8 cellular contexts compared by ENCODE assay signal in genomic region chr4:80196259-80197131, GRCh38. TPM values are rescaled to one million over a fixed set of nuclear protein-coding genes. Genes with fewer than 3 reads are reported as not detected.
A peak's percentile ranks its signal among the peaks of the same experiment; 100 is the strongest.
DNase-seq lines count a peak whose midpoint lies in the region; ATAC-seq, FAIRE-seq and TF ChIP-seq lines count a peak whose summit lies in the region.

No MANE protein-coding gene starts in this region.

- H3K27me3 ChIP-seq in CD8-positive, alpha-beta T cell (ENCODE audit: insufficient read depth, low read length) = peaks cover 23% of the 10 kb centered on the region
- H3K27me3 ChIP-seq in IMR-90 (ENCODE audit: control insufficient read depth, insufficient read depth, low read length) (no peaks in the 10 kb centered on the region), neural progenitor cell (peaks cover 100% of the 10 kb centered on the region)

- no peaks in the 10 kb centered on the region for H3K9me3 ChIP-seq in CD8-positive, alpha-beta T cell (ENCODE audit: low read length)
- H3K9me3 ChIP-seq in IMR-90 (ENCODE audit: control insufficient read depth, insufficient read depth, low read length) (no peaks in the 10 kb centered on the region), neural progenitor cell (ENCODE audit: low read depth) (no peaks in the 10 kb centered on the region)

- FAIRE-seq in RCC 7860 (lab: Jason Lieb, UNC) = no peak

- no peak overlapping the region for H3K27ac ChIP-seq in CD8-positive, alpha-beta T cell (ENCODE audit: low read depth, low read length)
- peak overlapping the region; percentile 77 for H3K27ac ChIP-seq in IMR-90 (ENCODE audit: insufficient read depth, low read length)
- H3K27ac ChIP-seq in neural progenitor cell = no peak overlapping the region

- H3K27me3 Mint-ChIP-seq in CD8-positive, alpha-beta T cell (ENCODE audit: low read depth) = peaks cover 39% of the 10 kb centered on the region
- no peaks in the 10 kb centered on the region for H3K27me3 Mint-ChIP-seq in central memory CD8-positive, alpha-beta T cell
- H3K27me3 Mint-ChIP-seq in neural progenitor cell (ENCODE audit: insufficient read depth, low read depth) = peaks cover 91% of the 10 kb centered on the region

- H4K20me1 ChIP-seq in IMR-90 (ENCODE audit: insufficient read depth, low read length) (peaks cover 4% of the 10 kb centered on the region; the same call in 1 of the 2 replicates), neural progenitor cell (ENCODE audit: low read depth) (peaks cover 94% of the 10 kb centered on the region)

- H3K4me2 ChIP-seq in IMR-90 (ENCODE audit: low read depth, low read length) (peak overlapping the region; percentile 37), neural progenitor cell (peak overlapping the region; percentile 77)

- H3K9me1 ChIP-seq in IMR-90 (ENCODE audit: insufficient read depth, low read length) = 0 out of 2 replicates have a peak, but pooled peaks cover 4% of the 10 kb centered on the region

- POLR2A ChIA-PET in CD8-positive, alpha-beta T cell (lab: Charles Lee) = interaction anchor here (1.3 kb wide), 2 partner anchors 71 to 124 kb away, joined by 3 to 5 read pairs; no protein-coding TSS in a partner anchor
- POLR2A ChIA-PET in IMR-90 (lab: Charles Lee; ENCODE audit: unreplicated experiment) = no interaction called here

- no peaks in the 10 kb centered on the region for H3K9me3 Mint-ChIP-seq in CD8-positive, alpha-beta T cell
- H3K9me3 Mint-ChIP-seq in central memory CD8-positive, alpha-beta T cell = no peaks in the 10 kb centered on the region
- H3K9me3 Mint-ChIP-seq in neural progenitor cell = peaks cover 3% of the 10 kb centered on the region

- WGBS in IMR-90 (ENCODE audit: extremely low coverage in 2 of 2, insufficient read length in 1 of 2), 2 experiments = 19% methylated on average over 13 of the region's 36 CpGs; no CpG with 5 or more reads in 1 of the 2 experiments

- peaks cover 29% of the 10 kb centered on the region for H3K4me1 Mint-ChIP-seq in CD8-positive, alpha-beta T cell (ENCODE audit: low read depth)
- H3K4me1 Mint-ChIP-seq in central memory CD8-positive, alpha-beta T cell = peaks cover 56% of the 10 kb centered on the region
- peaks cover 34% of the 10 kb centered on the region for H3K4me1 Mint-ChIP-seq in neural progenitor cell

- peak overlapping the region; percentile 64 for H3K4me3 Mint-ChIP-seq in CD8-positive, alpha-beta T cell
- H3K4me3 Mint-ChIP-seq in central memory CD8-positive, alpha-beta T cell = peak overlapping the region; percentile 56
- peak overlapping the region; percentile 79 for H3K4me3 Mint-ChIP-seq in neural progenitor cell

- peak overlapping the region; percentile 26 for H3K4me3 ChIP-seq in CD8-positive, alpha-beta T cell (ENCODE audit: low read depth, low read length)
- H3K4me3 ChIP-seq in IMR-90 (ENCODE audit: insufficient read depth, low read depth, low read length) = peak overlapping the region; percentile 75
- peak overlapping the region; percentile 43 for H3K4me3 ChIP-seq in neural progenitor cell

- peaks cover 3% of the 10 kb centered on the region for H3K36me3 Mint-ChIP-seq in CD8-positive, alpha-beta T cell
- peaks cover 11% of the 10 kb centered on the region for H3K36me3 Mint-ChIP-seq in central memory CD8-positive, alpha-beta T cell (ENCODE audit: insufficient read depth)
- H3K36me3 Mint-ChIP-seq in neural progenitor cell = no peaks in the 10 kb centered on the region

- H3K9ac ChIP-seq in IMR-90 (ENCODE audit: low read depth, low read length) (peak overlapping the region; percentile 37), neural progenitor cell (no peak overlapping the region)

- no peak for ATAC-seq in CD8-positive, alpha-beta T cell
- no peak for ATAC-seq in IMR-90 (ENCODE audit: low read depth)
- ATAC-seq in central memory CD8-positive, alpha-beta T cell (replicated peaks; ENCODE audit: extremely low read depth, poor library complexity, severe bottlenecking) = no peak
- ATAC-seq in HG03039 (IDR thresholded peaks at IDR 0.05; ENCODE audit: unreplicated experiment) = no peak

- peak overlapping the region; percentile 88 for H2AFZ ChIP-seq in IMR-90 (replicated peaks; ENCODE audit: low read length, poor library complexity)
- peak overlapping the region; percentile 20 for H2AFZ ChIP-seq in neural progenitor cell (replicated peaks)

- dilution Hi-C loops in IMR-90 (cut with HindIII; ENCODE audit: low sequenced_read_pairs, unreplicated experiment) = no loop called here

- peak overlapping the region; percentile 21; the same call in 1 of the 2 replicates for H2BK20ac ChIP-seq in IMR-90 (ENCODE audit: low read depth, low read length)

- peaks cover 25% of the 10 kb centered on the region for H3K4me1 ChIP-seq in CD8-positive, alpha-beta T cell (ENCODE audit: insufficient read depth, low read length)
- H3K4me1 ChIP-seq in IMR-90 (ENCODE audit: control insufficient read depth, insufficient read depth, low read length) = peaks cover 5% of the 10 kb centered on the region
- H3K4me1 ChIP-seq in neural progenitor cell = peaks cover 28% of the 10 kb centered on the region

- peak overlapping the region; percentile 90 for H2AK9ac ChIP-seq in IMR-90 (replicated peaks; ENCODE audit: low read depth, low read length, poor library complexity)

- peak overlapping the region; percentile 36 for H2AK5ac ChIP-seq in IMR-90 (ENCODE audit: low read depth, low read length)

- TF ChIP-seq CTCF in CD8-positive, alpha-beta T cell (IDR thresholded peaks at IDR 0.05) = no peak
- no peak for TF ChIP-seq CTCF in IMR-90 (conservative IDR thresholded peaks at IDR 0.05; ENCODE audit: low read depth, low read length)
- TF ChIP-seq CTCF in neural progenitor cell (IDR thresholded peaks at IDR 0.05) = no peak

- intact Hi-C loops in CD8-positive, alpha-beta T cell (cut with DNase I, micrococcal nuclease) = loop anchor here in 1 of 2 experiments (10.0 kb wide), 1 partner anchor 958 kb away; no protein-coding TSS in a partner anchor
- intact Hi-C loops in IMR-90 (cut with micrococcal nuclease) = no loop called here

- no peak for TF ChIP-seq RAD21 in IMR-90 (IDR thresholded peaks at IDR 0.05; ENCODE audit: low read length)

- no peaks in the 10 kb centered on the region for H3K79me2 ChIP-seq in neural progenitor cell (ENCODE audit: low read depth)

- H3K36me3 ChIP-seq in CD8-positive, alpha-beta T cell (ENCODE audit: insufficient read depth, low read length) = no peaks in the 10 kb centered on the region
- peaks cover 5% of the 10 kb centered on the region; the same call in 1 of the 2 replicates for H3K36me3 ChIP-seq in IMR-90 (ENCODE audit: control insufficient read depth, insufficient read depth, low read length)
- no peaks in the 10 kb centered on the region for H3K36me3 ChIP-seq in neural progenitor cell

- TF ChIP-seq POLR2A in IMR-90 (IDR thresholded peaks at IDR 0.05; ENCODE audit: low read depth, low read length) = no peak

- peaks cover 37% of the 10 kb centered on the region for H3F3A ChIP-seq in neural progenitor cell (ENCODE audit: low read depth)

- peak overlapping the region; percentile 59 for H4K91ac ChIP-seq in IMR-90 (ENCODE audit: insufficient read depth, low read depth, low read length)

- peak overlapping the region; percentile 96 for H3K23ac ChIP-seq in IMR-90 (ENCODE audit: low read depth, low read length)

- peak overlapping the region; percentile 48; the same call in 1 of the 2 replicates for H3K56ac ChIP-seq in IMR-90 (ENCODE audit: extremely low read depth, insufficient read depth, low read length)

- peak overlapping the region; percentile 80 for H3K4ac ChIP-seq in IMR-90 (ENCODE audit: low read depth, low read length)

- peak overlapping the region; percentile 4 for H2BK5ac ChIP-seq in IMR-90 (ENCODE audit: low read depth, low read length, poor library complexity, severe bottlenecking)

- DNase-seq in CD8-positive, alpha-beta T cell = no peak
- DNase-seq in IMR-90 (peak; percentile 35), neural progenitor cell (ENCODE audit: low spot score) (peak; percentile 88), RCC 7860 (ENCODE audit: low spot score) (no peak), HUDEP-2 (lab: John Stamatoyannopoulos, UW; ENCODE audit: unreplicated experiment in 76 of 76) (no peak), 8988T (no peak)
- no peak for DNase-seq in central memory CD8-positive, alpha-beta T cell (ENCODE audit: low spot score in 2 of 2)

- H3K79me1 ChIP-seq in IMR-90 (ENCODE audit: low read depth in 1 of 2, low read length in 2 of 2) = peaks cover 13 to 14% of the 10 kb centered on the region in 2 experiments

- BruUV-seq in IMR-90 (replicated peaks; lab: Mats Ljungman, UMichigan) = no TSS peak

- H2BK15ac ChIP-seq in IMR-90 (ENCODE audit: low read depth, low read length) = peak overlapping the region; percentile 34; the same call in 1 of the 3 replicates

- no peak overlapping the region for H3K27ac Mint-ChIP-seq in CD8-positive, alpha-beta T cell
- H3K27ac Mint-ChIP-seq in central memory CD8-positive, alpha-beta T cell (ENCODE audit: low read depth) = peak overlapping the region; percentile 65
- H3K27ac Mint-ChIP-seq in neural progenitor cell = no peak overlapping the region

- peak overlapping the region; percentile 82 for H3K14ac ChIP-seq in IMR-90 (replicated peaks; ENCODE audit: low read depth, low read length)

- CTCF ChIA-PET in CD8-positive, alpha-beta T cell (lab: Charles Lee) = interaction anchor here (1.2 to 9.7 kb wide), 3 partner anchors 12 to 1245 kb away, joined by 3 to 158 read pairs (median 4); no protein-coding TSS in a partner anchor
- CTCF ChIA-PET in IMR-90 (lab: Yijun Ruan, JAX) = interaction anchor here (0.6 to 1.4 kb wide), 4 partner anchors 12 to 124 kb away, joined by 3 to 6 read pairs (median 3); partner anchors contain the start of gene ANTXR2

- in situ Hi-C loops in IMR-90 (cut with MboI; ENCODE audit: low sequenced_read_pairs) = loop anchor here (10.0 kb wide), 1 partner anchor 1252 kb away; no protein-coding TSS in a partner anchor

- H4K8ac ChIP-seq in IMR-90 (ENCODE audit: low read depth in 2 of 2, low read length in 2 of 2) = peak overlapping the region; percentile 24 to 74; a peak in 1 of 4 replicates

- peak overlapping the region; percentile 71 for H2BK120ac ChIP-seq in IMR-90 (ENCODE audit: low read depth, low read length)

- H4K5ac ChIP-seq in IMR-90 (ENCODE audit: low read depth, low read length) = peak overlapping the region; percentile 38

- peak overlapping the region; percentile 20 for H3K18ac ChIP-seq in IMR-90 (ENCODE audit: low read depth, low read length)

TF ChIP-seq in IMR-90, 13 proteins besides CTCF, POLR2A, EP300 and RAD21 (continues in another document):
- no peak for TF ChIP-seq BHLHE40 (IDR thresholded peaks at IDR 0.05; ENCODE audit: low read depth, low read length)

RNA-seq across cellular contexts. Expression of gene PRDM8, which starts 0.8 kb away (rescaled TPM):
- total RNA-seq in CD8-positive, alpha-beta T cell = 1 to 10 TPM; 5.2 to 6.0 TPM
- total RNA-seq in IMR-90 (2012; rRNA removed) (5.0 and 5.7 TPM in 2 replicates), neural progenitor cell (ENCODE audit: low replicate concordance) (0.03 TPM in 1 of 2 replicates, not detected in the other)
- polyA plus RNA-seq in IMR-90 (2012; rRNA removed) = 15.8 and 16.8 TPM in 2 replicates
- 9.1 and 12.2 TPM in 2 replicates for polyA plus RNA-seq in IMR-90 (2012; cell fraction: cytosol; rRNA removed)
- polyA plus RNA-seq in IMR-90 (2012; cell fraction: nucleus; rRNA removed; ENCODE audit: low replicate concordance) = 32.9 and 37.2 TPM in 2 replicates

Comparison
In these comparisons a context has a peak if more than half of its experiments do, and no peak if none do; other contexts are left out.
1. DNase-seq: peak in IMR-90 (single experiment) and neural progenitor cell (single experiment); none in CD8-positive, alpha-beta T cell (0 of 7), central memory CD8-positive, alpha-beta T cell (0 of 2), RCC 7860 (single experiment), HUDEP-2 (0 of 76) and 8988T (single experiment).
2. Peak in every context shown above with its lines, with median percentiles within 50 percentile points of each other: H3K4me3 ChIP-seq and H3K4me3 Mint-ChIP-seq.